8 cellular contexts compared by ENCODE assay signal in the genomic region with DNA sequence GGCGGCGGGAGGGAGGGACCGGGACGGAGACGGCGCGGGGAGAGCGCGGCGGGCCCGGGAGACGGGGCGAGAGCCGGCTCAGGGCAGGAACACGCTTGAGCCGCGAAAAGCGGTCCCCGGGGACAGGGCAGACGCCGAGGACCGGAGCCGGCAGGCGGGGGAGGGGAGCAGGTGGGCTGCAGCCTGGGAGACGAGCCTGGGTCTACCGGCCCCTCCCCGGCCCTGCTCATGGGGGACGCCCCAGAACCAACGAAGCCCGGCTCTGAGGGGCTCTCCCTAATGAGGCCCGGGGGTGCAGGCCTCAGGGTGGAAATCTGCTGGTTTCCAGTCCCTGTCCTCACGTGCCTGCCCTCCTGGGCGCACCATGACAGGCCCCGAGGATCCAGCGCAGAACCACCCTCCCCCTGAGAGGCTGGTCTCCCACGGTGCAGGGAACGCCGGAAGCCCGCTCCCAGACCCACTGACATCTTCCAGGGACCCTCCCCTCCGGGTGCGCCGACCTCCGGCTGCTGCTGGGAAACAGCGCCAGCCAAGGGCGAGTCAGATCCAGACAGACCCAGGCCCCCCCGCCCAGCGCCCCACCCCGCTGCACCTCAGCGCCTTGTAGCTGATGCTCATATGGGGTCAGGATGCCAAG. TPM values are rescaled to one million over a fixed set of nuclear protein-coding genes. Genes with fewer than 3 reads are reported as not detected.
A peak's percentile ranks its signal among the peaks of the same experiment; 100 is the strongest.
DNase-seq lines count a peak whose midpoint lies in the region; ATAC-seq and TF ChIP-seq lines count a peak whose summit lies in the region.
"Had no signal": no experiment of that assay in that cellular context is flagged by ENCODE, and none has a peak within 500 bp of the region (broad histone marks: within the 10 kb centered on the region; RNA-seq: fewer than 3 reads in every experiment).

No MANE protein-coding gene starts in this region.

- intact Hi-C loops in A673 (cut with micrococcal nuclease; ENCODE audit: unreplicated experiment) = no loop called here

- POLR2A ChIA-PET in A673 (lab: Charles Lee; ENCODE audit: low non-redundant PET) = no interaction called here

- H3K27ac ChIP-seq in A673 (ENCODE audit: low read depth, low read length, poor library complexity, severe bottlenecking) (no peak overlapping the region), iPS-20b (ENCODE audit: low read length) (no peak overlapping the region)

- H3K4me3 ChIP-seq in A673 (ENCODE audit: low read depth, low read length, poor library complexity, severe bottlenecking) (peak overlapping the region; percentile 46), NT2/D1 (ENCODE audit: insufficient read length, low read depth) (peak overlapping the region; percentile 53), iPS-20b (ENCODE audit: low read length) (peak overlapping the region; percentile 56; the same call in 1 of the 2 replicates)

- no peak for TF ChIP-seq CTCF in A673 (conservative IDR thresholded peaks at IDR 0.05; ENCODE audit: low read depth, low read length)

- H3K9ac ChIP-seq in NT2/D1 (ENCODE audit: insufficient read length, low read depth) (peak overlapping the region; percentile 80), iPS-20b (ENCODE audit: low read depth, low read length) (no peak overlapping the region)

- H3K9me3 ChIP-seq in A673 (ENCODE audit: low read depth, low read length, poor library complexity, severe bottlenecking) (no peaks in the 10 kb centered on the region), NT2/D1 (ENCODE audit: insufficient read depth, low read length) (no peaks in the 10 kb centered on the region), iPS-20b (ENCODE audit: insufficient read depth, low read depth, low read length) (no peaks in the 10 kb centered on the region)

- DNase-seq in A673 (ENCODE audit: low spot score) = no peak
- no peak for DNase-seq in NT2/D1 (ENCODE audit: low read depth, low spot score)
- no peak for DNase-seq in activated CD4-positive, CD25-positive, alpha-beta regulatory T cell treated with anti-CD3 and anti-CD28 coated beads, Interleukin-2, amount 50 U/mL, for 72 hours
- no peak for DNase-seq in A172 (ENCODE audit: low spot score)

- no TSS peak for BruUV-seq in A673 (replicated peaks; lab: Mats Ljungman, UMichigan)

- CTCF ChIA-PET in A673 (lab: Charles Lee) = no interaction called here

- H3K27me3 ChIP-seq in A673 (replicated peaks; ENCODE audit: insufficient read depth, low read depth, low read length, poor library complexity) (peaks cover 5% of the 10 kb centered on the region), NT2/D1 (ENCODE audit: insufficient read depth, insufficient read length) (peaks cover 19% of the 10 kb centered on the region), iPS-20b (ENCODE audit: insufficient read depth, low read length) (peaks cover 63% of the 10 kb centered on the region)

- no peak for ATAC-seq in GM18861 (IDR thresholded peaks at IDR 0.05; ENCODE audit: unreplicated experiment)

- peaks cover 8% of the 10 kb centered on the region for H3K4me1 ChIP-seq in A673 (ENCODE audit: insufficient read depth, low read length, poor library complexity, severe bottlenecking)
- peaks cover 41% of the 10 kb centered on the region for H3K4me1 ChIP-seq in NT2/D1 (ENCODE audit: insufficient read depth, insufficient read length)
- H3K4me1 ChIP-seq in iPS-20b (ENCODE audit: insufficient read depth, low read length) = no peaks in the 10 kb centered on the region; the same call in 1 of the 2 replicates

- H3K36me3 ChIP-seq in A673 (ENCODE audit: insufficient read depth, low read length, poor library complexity, severe bottlenecking) (no peaks in the 10 kb centered on the region), NT2/D1 (ENCODE audit: insufficient read depth, insufficient read length, low read length) (peaks cover 21% of the 10 kb centered on the region), iPS-20b (ENCODE audit: insufficient read depth, low read depth, low read length) (no peaks in the 10 kb centered on the region)

RNA-seq across cellular contexts. Expression of gene EEF1A2, which starts 0.6 kb away (rescaled TPM):
- total RNA-seq in A673 (2021) = 7.5 and 13.7 TPM in 2 replicates
- total RNA-seq in A172 (2014; rRNA removed; shearing (Covaris generic)) = 88.1 and 91.0 TPM in 2 replicates

RNA-seq across cellular contexts. Expression of gene PPDPF, which starts 21.1 kb away (rescaled TPM):
- total RNA-seq in A673 (2021) = 148 and 176 TPM in 2 replicates
- 67.4 and 70.6 TPM in 2 replicates for total RNA-seq in A172 (2014; rRNA removed; shearing (Covaris generic))

RNA-seq across cellular contexts. Expression of gene KCNQ2, which starts 27.0 kb away (rescaled TPM):
- 6.6 and 15.1 TPM in 2 replicates for total RNA-seq in A673 (2021)
- 0.31 and 0.36 TPM in 2 replicates for total RNA-seq in A172 (2014; rRNA removed; shearing (Covaris generic))
- total RNA-seq: activated CD4-positive, alpha-beta memory T cell treated with anti-CD3 and anti-CD28 coated beads, Interleukin-2, amount 10 ng/mL, durations not matched to agents 7 days and 5 days; epithelial cell of proximal tubule had no signal

RNA-seq across cellular contexts. Expression of gene PTK6, which starts 37.7 kb away (rescaled TPM):
- not detected in 2 replicates for total RNA-seq in A673 (2021)
- total RNA-seq in A172 (2014; rRNA removed; shearing (Covaris generic)) = 2.0 and 2.4 TPM in 2 replicates
- total RNA-seq: epithelial cell of proximal tubule had no signal

RNA-seq across cellular contexts. Expression of gene SRMS, which starts 48.1 kb away (rescaled TPM):
- total RNA-seq in A673 (2021) = not detected in 2 replicates
- not detected in 2 replicates for total RNA-seq in A172 (2014; rRNA removed; shearing (Covaris generic))
- total RNA-seq: activated CD4-positive, alpha-beta memory T cell treated with anti-CD3 and anti-CD28 coated beads, Interleukin-2, amount 10 ng/mL, durations not matched to agents 7 days and 5 days; epithelial cell of proximal tubule had no signal
